In genomic region chr2:59893612-59894011, GRCh38 we compare ENCODE assay signal across 34 cellular contexts.
"Had no signal": no experiment of that assay in that cellular context is flagged by ENCODE, and none has a peak within 500 bp of the region (broad histone marks: within the 10 kb centered on the region; RNA-seq: fewer than 3 reads in every experiment).

No MANE protein-coding gene starts in this region.

- H3K9me3 ChIP-seq: adrenal gland, ascending aorta, body of pancreas, breast epithelium had no signal

- H3K4me1 ChIP-seq: adrenal gland, ascending aorta, breast epithelium had no signal

- H3K4me3 ChIP-seq: adrenal gland, ascending aorta, body of pancreas, breast epithelium, cardiac muscle cell had no signal

- ATAC-seq: activated naive CD4-positive, alpha-beta T cell treated with anti-CD3 and anti-CD28 coated beads, Interleukin-2, amount 50 U/mL, for 72 hours; activated naive CD8-positive, alpha-beta T cell treated with anti-CD3 and anti-CD28 coated beads, Interleukin-2, amount 50 U/mL, for 24 hours; activated T-cell treated with anti-CD3 and anti-CD28 coated beads, Interleukin-2, amount 50 U/mL, for 4 hours; activated T-cell treated with anti-CD3 and anti-CD28 coated beads, Interleukin-2, amount 50 U/mL, for 72 hours; activated T-helper 17 cell treated with anti-CD3 and anti-CD28 coated beads, Interleukin-2, amount 50 U/mL, for 72 hours; body of pancreas had no signal

- DNase-seq: activated effector memory CD4-positive, alpha-beta T cell treated with anti-CD3 and anti-CD28 coated beads, Interleukin-2, amount 50 U/mL, for 16 hours; activated effector memory CD4-positive, alpha-beta T cell treated with Interleukin-2 at 50 U/mL for 16 hours; activated gamma-delta T cell; activated gamma-delta T cell treated with Interleukin-2 at 50 U/mL for 16 hours; activated naive CD4-positive, alpha-beta T cell; activated naive CD4-positive, alpha-beta T cell treated with anti-CD3 and anti-CD28 coated beads for 36 hours; activated naive CD4-positive, alpha-beta T cell treated with anti-CD3 and anti-CD28 coated beads, Interleukin-2, amount 10 ng/mL, durations not matched to agents 7 days and 5 days; activated naive CD4-positive, alpha-beta T cell treated with anti-CD3 and anti-CD28 coated beads, Interleukin-2, amount 50 U/mL, for 16 hours; activated naive CD4-positive, alpha-beta T cell treated with Interleukin-2 at 50 U/mL for 16 hours; activated naive CD8-positive, alpha-beta T cell treated with anti-CD3 and anti-CD28 coated beads for 36 hours; activated naive CD8-positive, alpha-beta T cell treated with anti-CD3 and anti-CD28 coated beads, Interleukin-2, amount 10 ng/mL, durations not matched to agents 7 days and 5 days; activated naive CD8-positive, alpha-beta T cell treated with anti-CD3 and anti-CD28 coated beads, Interleukin-2, amount 50 U/mL, for 24 hours; activated T-cell treated with anti-CD3 and anti-CD28 coated beads for 4 hours; activated T-cell treated with anti-CD3 and anti-CD28 coated beads, Interleukin-2, amount 50 U/mL, for 1 hour; activated T-cell treated with anti-CD3 and anti-CD28 coated beads, Interleukin-2, amount 50 U/mL, for 24 hours; activated T-cell treated with anti-CD3 and anti-CD28 coated beads, Interleukin-2, amount 50 U/mL, for 4 hours; activated T-cell treated with anti-CD3 and anti-CD28 coated beads, Interleukin-2, amount 50 U/mL, for 48 hours; activated T-cell treated with anti-CD3 and anti-CD28 coated beads, Interleukin-2, amount 50 U/mL, for 72 hours; adrenal gland; amniotic stem cell; amygdala; anterior cingulate cortex; aorta; body of pancreas; brain microvascular endothelial cell; central memory CD4-positive, alpha-beta T cell; cerebellar nuclear complex had no signal

- H3K36me3 ChIP-seq: adrenal gland, ascending aorta, brain microvascular endothelial cell, breast epithelium, cardiac muscle cell had no signal

- FAIRE-seq: astrocyte, bronchial epithelial cell had no signal

- H3K27ac ChIP-seq: adrenal gland, ascending aorta, body of pancreas, brain microvascular endothelial cell, breast epithelium, cardiac muscle cell had no signal

- H3K27me3 ChIP-seq: adrenal gland, ascending aorta, body of pancreas, brain microvascular endothelial cell, breast epithelium, cardiac muscle cell had no signal
